In the genomic region with DNA sequence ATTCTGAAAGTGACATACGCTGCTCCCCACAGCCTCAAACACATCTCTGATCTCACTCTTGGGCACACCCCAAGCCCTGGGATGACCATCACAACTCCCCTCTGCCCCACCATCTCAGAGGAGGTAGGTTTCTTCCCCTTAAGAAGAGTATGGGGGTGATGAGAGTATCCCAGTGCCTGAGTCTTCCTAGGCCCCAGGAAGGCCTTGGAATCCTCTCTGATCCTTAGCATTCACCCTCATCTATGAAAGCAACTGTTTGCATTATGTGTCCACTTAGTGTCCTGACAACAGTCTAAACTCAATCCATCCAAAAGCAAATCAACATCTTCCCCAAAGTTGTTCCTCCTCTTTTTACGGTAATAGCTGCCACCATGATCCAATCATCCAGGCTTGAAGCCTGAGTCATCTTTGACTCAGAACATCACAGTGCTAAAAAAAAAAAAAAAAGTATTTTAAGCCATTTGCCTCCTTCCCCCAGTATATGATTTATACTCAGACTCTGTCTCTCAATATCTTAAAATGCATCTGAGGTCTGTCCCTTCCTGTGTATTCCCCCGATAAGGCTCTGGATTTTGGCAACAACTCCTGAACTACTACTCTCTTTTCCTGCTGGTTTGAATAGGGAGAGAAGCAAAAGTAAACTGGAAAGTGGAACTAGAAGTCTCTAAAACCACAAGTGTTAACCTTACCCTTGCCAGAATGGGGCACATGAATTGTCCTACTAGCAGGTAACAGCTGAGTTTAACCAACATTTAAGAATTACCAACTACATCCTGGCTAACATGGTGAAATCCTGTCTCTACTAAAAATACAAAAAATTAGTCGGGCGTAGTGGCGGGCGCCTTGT, we compare ENCODE assay signal across 7 cellular contexts. TPM values are rescaled to one million over a fixed set of nuclear protein-coding genes. Genes with fewer than 3 reads are reported as not detected.
DNase-seq lines count a peak whose midpoint lies in the region; ATAC-seq and TF ChIP-seq lines count a peak whose summit lies in the region.

No MANE protein-coding gene starts in this region.

- H3K4me3 Mint-ChIP-seq in HFFc6, result peak overlapping the region; percentile 64
- peak overlapping the region in 1 of 10 donors; percentile 59 for H3K4me3 Mint-ChIP-seq in naive thymus-derived CD4-positive, alpha-beta T cell
- H3K4me3 Mint-ChIP-seq in GM23338, result no peak overlapping the region

- DNase-seq in HFFc6 (peak; percentile 94), NB4 (ENCODE audit: low read depth) (peak; percentile 69), GM23338 (ENCODE audit: low spot score) (no peak)
- no peak for DNase-seq in naive thymus-derived CD4-positive, alpha-beta T cell
- DNase-seq in effector CD4-positive, alpha-beta T cell, result no peak

- H3K9me3 Mint-ChIP-seq in HFFc6, result no peaks in the 10 kb centered on the region
- peaks cover 0 to 5% (median 0%) of the 10 kb centered on the region in 11 donors for H3K9me3 Mint-ChIP-seq in naive thymus-derived CD4-positive, alpha-beta T cell
- H3K9me3 Mint-ChIP-seq in GM23338, result no peaks in the 10 kb centered on the region

- peak overlapping the region; percentile 6 for H3K4me3 ChIP-seq in NB4 (ENCODE audit: low read depth, low read length)
- H3K4me3 ChIP-seq in naive thymus-derived CD4-positive, alpha-beta T cell (ENCODE audit: low read length), result no peak overlapping the region
- H3K4me3 ChIP-seq in GM23338, result no peak overlapping the region

- no peaks in the 10 kb centered on the region for H3K79me2 ChIP-seq in GM23338 (replicated peaks; ENCODE audit: insufficient read depth)

- intact Hi-C loops in naive thymus-derived CD4-positive, alpha-beta T cell (cut with micrococcal nuclease), result loop anchor here in 1 of 2 donors (1.0 to 2.0 kb wide), 3 partner anchors 8 to 315 kb away; partner anchors contain the start of gene CFAP91

- no peaks in the 10 kb centered on the region for H3F3A ChIP-seq in GM23338 (replicated peaks; ENCODE audit: low read depth)

- H3K27ac ChIP-seq in cingulate gyrus (ENCODE audit: low read depth, low read length) (peak overlapping the region; percentile 57), GM23338 (ENCODE audit: low read depth) (no peak overlapping the region)
- no peak overlapping the region for H3K27ac ChIP-seq in naive thymus-derived CD4-positive, alpha-beta T cell (ENCODE audit: low read depth, low read length)

- no peaks in the 10 kb centered on the region for H3K9me3 ChIP-seq in naive thymus-derived CD4-positive, alpha-beta T cell (ENCODE audit: control insufficient read depth in 2 of 3, low read length in 3 of 3)

- TF ChIP-seq POLR2A in NB4 (IDR thresholded peaks at IDR 0.05; ENCODE audit: extremely low read depth, insufficient read length), result no peak

- H3K4me1 Mint-ChIP-seq in HFFc6 (ENCODE audit: low read depth) (peaks cover 57% of the 10 kb centered on the region), GM23338 (no peaks in the 10 kb centered on the region)
- peaks cover 0 to 43% (median 0%) of the 10 kb centered on the region in 7 donors for H3K4me1 Mint-ChIP-seq in naive thymus-derived CD4-positive, alpha-beta T cell

- H3K4me2 ChIP-seq in GM23338, result no peak overlapping the region

- H3K36me3 Mint-ChIP-seq in HFFc6 (ENCODE audit: low read depth) (no peaks in the 10 kb centered on the region), GM23338 (ENCODE audit: low read depth) (no peaks in the 10 kb centered on the region)
- H3K36me3 Mint-ChIP-seq in naive thymus-derived CD4-positive, alpha-beta T cell, result peaks cover 0 to 42% (median 16%) of the 10 kb centered on the region in 5 donors

- no peaks in the 10 kb centered on the region for H3K27me3 Mint-ChIP-seq in HFFc6 (ENCODE audit: insufficient read depth)
- H3K27me3 Mint-ChIP-seq in naive thymus-derived CD4-positive, alpha-beta T cell, result no peaks in the 10 kb centered on the region
- H3K27me3 Mint-ChIP-seq in GM23338 (ENCODE audit: insufficient read depth, low read depth, poor library complexity), result peaks cover 2% of the 10 kb centered on the region

- H3K4me1 ChIP-seq in naive thymus-derived CD4-positive, alpha-beta T cell (ENCODE audit: control insufficient read depth in 2 of 2, insufficient read depth in 2 of 2, low read length in 2 of 2), result no peaks in the 10 kb centered on the region
- H3K4me1 ChIP-seq in GM23338 (ENCODE audit: insufficient read depth), result no peaks in the 10 kb centered on the region

- H3K27ac Mint-ChIP-seq in HFFc6, result peak overlapping the region; percentile 99
- peak overlapping the region in 1 of 9 donors; percentile 88 for H3K27ac Mint-ChIP-seq in naive thymus-derived CD4-positive, alpha-beta T cell
- H3K27ac Mint-ChIP-seq in GM23338, result no peak overlapping the region

- H3K36me3 ChIP-seq in naive thymus-derived CD4-positive, alpha-beta T cell (ENCODE audit: control insufficient read depth in 2 of 3, insufficient read depth in 3 of 3, low read length in 3 of 3), result peaks cover 0 to 6% (median 0%) of the 10 kb centered on the region in 3 experiments
- H3K36me3 ChIP-seq in GM23338 (ENCODE audit: insufficient read depth), result no peaks in the 10 kb centered on the region

- TF ChIP-seq CTCF in HFFc6 (IDR thresholded peaks at IDR 0.05) (no peak), NB4 (IDR thresholded peaks at IDR 0.05; ENCODE audit: low read depth, low read length) (no peak), GM23338 (conservative IDR thresholded peaks at IDR 0.05; ENCODE audit: low read depth in 2 of 2) (no peak)

- ATAC-seq in GM18520 (IDR thresholded peaks at IDR 0.05; ENCODE audit: unreplicated experiment), result peak; percentile 25
- ATAC-seq in naive thymus-derived CD4-positive, alpha-beta T cell, result peak; percentile 63
- ATAC-seq in GM23338, result no peak

- no peak overlapping the region; the same call in 1 of the 2 replicates for H2AFZ ChIP-seq in GM23338

- no peaks in the 10 kb centered on the region; the same call in 1 of the 2 replicates for H3K9me2 ChIP-seq in GM23338 (ENCODE audit: insufficient read depth)

- CTCF ChIA-PET in naive thymus-derived CD4-positive, alpha-beta T cell (lab: Charles Lee), result no interaction called here

- H3K27me3 ChIP-seq in naive thymus-derived CD4-positive, alpha-beta T cell (ENCODE audit: control insufficient read depth in 2 of 2, insufficient read depth in 2 of 2, low read length in 2 of 2), result no peaks in the 10 kb centered on the region
- no peaks in the 10 kb centered on the region for H3K27me3 ChIP-seq in GM23338 (ENCODE audit: insufficient read depth)

- POLR2A ChIA-PET in naive thymus-derived CD4-positive, alpha-beta T cell (lab: Charles Lee), result no interaction called here

- no peaks in the 10 kb centered on the region for H4K20me1 ChIP-seq in GM23338 (replicated peaks; ENCODE audit: insufficient read depth)

TF ChIP-seq in GM23338, 12 proteins besides CTCF, POLR2A, EP300 and RAD21 (continues in another document):
- TF ChIP-seq EZH2phosphoT487 (IDR thresholded peaks at IDR 0.05; ENCODE audit: unreplicated experiment), result no peak

RNA-seq across cellular contexts. Expression of gene POPDC2, which starts 22.5 kb away (rescaled TPM):
- total RNA-seq in HFFc6 (2021; fragmentation: NEBNext Ultra II Directional; extraction: Animal tissue kit (Norgen Biotek cat#: 25700)), result under 1 TPM in 4 of 6 experiments, not detected in 2; 0.14 to 0.98 (median 0.70) TPM
- total RNA-seq in naive thymus-derived CD4-positive, alpha-beta T cell, result 1 to 10 TPM; 2.0 to 6.0 (median 4.4) TPM
- 1 to 10 TPM; 3.9 TPM for polyA plus RNA-seq in naive thymus-derived CD4-positive, alpha-beta T cell
- not detected in 2 replicates for total RNA-seq in GM23338 (2014; rRNA removed; shearing (Covaris generic))
- polyA plus RNA-seq in GM23338 (2016; fragmentation: Nextera tagmentation; extraction: Ambion mirVana), result 0.36 and 0.37 TPM in 2 replicates

RNA-seq across cellular contexts. Expression of gene COX17, which starts 39.3 kb away (rescaled TPM):
- 10 to 100 TPM; 28.9 to 41.0 (median 35.2) TPM for total RNA-seq in HFFc6 (2021; fragmentation: NEBNext Ultra II Directional; extraction: Animal tissue kit (Norgen Biotek cat#: 25700))
- total RNA-seq in naive thymus-derived CD4-positive, alpha-beta T cell, result 10 to 100 TPM; 25.6 to 55.0 (median 34.8) TPM
- polyA plus RNA-seq in naive thymus-derived CD4-positive, alpha-beta T cell, result 10 to 100 TPM; 35.7 to 60.8 TPM
- 14.0 and 24.0 TPM in 2 replicates for total RNA-seq in GM23338 (2014; rRNA removed; shearing (Covaris generic))
- 324 and 376 TPM in 2 replicates for polyA plus RNA-seq in GM23338 (2016; fragmentation: Nextera tagmentation; extraction: Ambion mirVana)

RNA-seq across cellular contexts. Expression of gene PLA1A, which starts 40.2 kb away (rescaled TPM):
- total RNA-seq in HFFc6 (2021; fragmentation: NEBNext Ultra II Directional; extraction: Animal tissue kit (Norgen Biotek cat#: 25700)), result not detected
- under 1 TPM in 1 of 5 experiments, not detected in 4; 0.73 TPM for total RNA-seq in naive thymus-derived CD4-positive, alpha-beta T cell
- polyA plus RNA-seq in naive thymus-derived CD4-positive, alpha-beta T cell, result not detected
- total RNA-seq in GM23338 (2014; rRNA removed; shearing (Covaris generic)), result not detected in 2 replicates
- not detected in 2 replicates for polyA plus RNA-seq in GM23338 (2016; fragmentation: Nextera tagmentation; extraction: Ambion mirVana)

RNA-seq across cellular contexts. Expression of gene ADPRH, which starts 58.6 kb away (rescaled TPM):
- total RNA-seq in HFFc6 (2021; fragmentation: NEBNext Ultra II Directional; extraction: Animal tissue kit (Norgen Biotek cat#: 25700)), result 1 to 10 TPM in 2 of 6 experiments, under 1 TPM in 4; 0.10 to 1.8 (median 0.19) TPM
- 1 to 10 TPM in 3 of 5 experiments, under 1 TPM in 2; 0.38 to 6.9 (median 1.3) TPM for total RNA-seq in naive thymus-derived CD4-positive, alpha-beta T cell
- polyA plus RNA-seq in naive thymus-derived CD4-positive, alpha-beta T cell, result under 1 TPM; 0.31 to 0.38 TPM
- 3.4 and 4.4 TPM in 2 replicates for total RNA-seq in GM23338 (2014; rRNA removed; shearing (Covaris generic))
- polyA plus RNA-seq in GM23338 (2016; fragmentation: Nextera tagmentation; extraction: Ambion mirVana), result 1.2 and 1.7 TPM in 2 replicates

Comparison
In these comparisons a context has a peak if more than half of its experiments do, and no peak if none do; other contexts are left out.
1. DNase-seq: peak in HFFc6 (single experiment) and NB4 (single experiment); none in naive thymus-derived CD4-positive, alpha-beta T cell (0 of 9), GM23338 (single experiment) and effector CD4-positive, alpha-beta T cell (single experiment).